8 cellular contexts compared by ENCODE assay signal in the genomic region with DNA sequence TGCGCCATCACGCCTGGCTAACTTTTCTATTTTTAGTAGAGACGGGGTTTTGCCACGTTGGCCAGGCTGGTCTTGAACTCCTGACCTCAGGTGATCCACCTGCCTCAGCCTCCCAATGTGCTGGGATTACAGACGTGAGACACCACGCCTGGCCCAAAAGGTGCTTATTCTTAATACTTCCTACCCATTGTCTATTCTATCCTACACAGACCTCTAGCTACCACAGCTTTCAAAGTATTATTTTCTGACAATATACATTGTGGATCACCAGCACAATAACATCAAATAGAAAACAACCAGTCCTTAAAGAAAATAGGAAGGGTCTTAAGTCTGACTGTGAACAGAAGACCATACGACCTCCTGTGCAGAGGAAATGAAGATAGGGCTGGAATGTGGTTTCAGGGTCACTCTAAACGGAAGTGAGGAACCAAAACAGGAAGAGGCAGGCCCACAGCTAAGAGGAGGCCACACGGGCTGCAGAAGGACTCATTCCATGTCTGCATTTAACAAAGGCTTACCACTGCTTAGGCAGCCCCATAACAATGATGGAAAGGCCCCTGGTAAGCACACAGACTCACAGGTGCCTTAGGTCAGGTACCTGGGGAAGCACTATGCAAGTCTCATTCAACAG.
DNase-seq lines count a peak whose midpoint lies in the region; ATAC-seq and FAIRE-seq lines count a peak whose summit lies in the region.
"Had no signal": no experiment of that assay in that cellular context is flagged by ENCODE, and none has a peak within 500 bp of the region (broad histone marks: within the 10 kb centered on the region; RNA-seq: fewer than 3 reads in every experiment).

No MANE protein-coding gene starts in this region.

- H3K27ac Mint-ChIP-seq in activated T-helper 2 cell treated with anti-CD3 and anti-CD28 coated beads, Interferon-gamma antibody, Interleukin-2, Interleukin-4, amounts not matched to agents 10 μg/mL and 5 μg/mL and 100 μg/mL, durations not matched to agents 14 hours and 24 hours and 36 hours = no peak overlapping the region
- peak overlapping the region; percentile 87 to 94 for H3K27ac Mint-ChIP-seq in natural killer cell treated with Interleukin-12 subunit alpha and Interleukin-12 subunit beta and Interleukin-15 and Interleukin-18, amount 100 ng/mL, for 72 hours
- H3K27ac Mint-ChIP-seq: nephron had no signal

- peaks cover 12% of the 10 kb centered on the region for H3K36me3 Mint-ChIP-seq in activated T-helper 2 cell treated with anti-CD3 and anti-CD28 coated beads, Interferon-gamma antibody, Interleukin-2, Interleukin-4, amounts not matched to agents 10 μg/mL and 5 μg/mL and 100 μg/mL, durations not matched to agents 14 hours and 24 hours and 36 hours (ENCODE audit: low read depth)
- no peaks in the 10 kb centered on the region for H3K36me3 Mint-ChIP-seq in natural killer cell treated with Interleukin-12 subunit alpha and Interleukin-12 subunit beta and Interleukin-15 and Interleukin-18, amount 100 ng/mL, for 72 hours

- H3K4me3 Mint-ChIP-seq in activated T-helper 2 cell treated with anti-CD3 and anti-CD28 coated beads, Interferon-gamma antibody, Interleukin-2, Interleukin-4, amounts not matched to agents 10 μg/mL and 5 μg/mL and 100 μg/mL, durations not matched to agents 14 hours and 24 hours and 36 hours (ENCODE audit: low read depth) = no peak overlapping the region
- peak overlapping the region; percentile 85 for H3K4me3 Mint-ChIP-seq in natural killer cell treated with Interleukin-12 subunit alpha and Interleukin-12 subunit beta and Interleukin-15 and Interleukin-18, amount 100 ng/mL, for 72 hours
- H3K4me3 Mint-ChIP-seq: nephron had no signal

- FAIRE-seq in GM19239 (lab: Jason Lieb, UNC) = peak; percentile 92

- no peaks in the 10 kb centered on the region for H3K27me3 Mint-ChIP-seq in activated T-helper 2 cell treated with anti-CD3 and anti-CD28 coated beads, Interferon-gamma antibody, Interleukin-2, Interleukin-4, amounts not matched to agents 10 μg/mL and 5 μg/mL and 100 μg/mL, durations not matched to agents 14 hours and 24 hours and 36 hours (ENCODE audit: low read depth)
- H3K27me3 Mint-ChIP-seq in natural killer cell treated with Interleukin-12 subunit alpha and Interleukin-12 subunit beta and Interleukin-15 and Interleukin-18, amount 100 ng/mL, for 72 hours = no peaks in the 10 kb centered on the region

- H3K4me1 Mint-ChIP-seq in activated T-helper 2 cell treated with anti-CD3 and anti-CD28 coated beads, Interferon-gamma antibody, Interleukin-2, Interleukin-4, amounts not matched to agents 10 μg/mL and 5 μg/mL and 100 μg/mL, durations not matched to agents 14 hours and 24 hours and 36 hours (ENCODE audit: low read depth) = peaks cover 23% of the 10 kb centered on the region
- H3K4me1 Mint-ChIP-seq in natural killer cell treated with Interleukin-12 subunit alpha and Interleukin-12 subunit beta and Interleukin-15 and Interleukin-18, amount 100 ng/mL, for 72 hours (ENCODE audit: low read depth in 2 of 2) = peaks cover 32 to 45% of the 10 kb centered on the region in 2 donors
- H3K4me1 Mint-ChIP-seq: nephron had no signal

- peak; percentile 21 for DNase-seq in GM19239 (ENCODE audit: insufficient read length, low spot score)
- DNase-seq in HT1080 (ENCODE audit: low read depth) = peak; percentile 55
- peak; percentile 13 for DNase-seq in activated T-helper 2 cell treated with anti-CD3 and anti-CD28 coated beads, Interferon-gamma antibody, Interleukin-2, Interleukin-4, amounts not matched to agents 10 μg/mL and 5 μg/mL and 100 μg/mL, durations not matched to agents 14 hours and 24 hours and 36 hours (ENCODE audit: low spot score)
- peak; percentile 75 for DNase-seq in natural killer cell treated with Interleukin-12 subunit alpha and Interleukin-12 subunit beta and Interleukin-15 and Interleukin-18, amount 100 ng/mL, for 72 hours (ENCODE audit: low spot score)
- DNase-seq in mucosa of gallbladder (ENCODE audit: low spot score) = no peak
- DNase-seq in NCI-H226 = no peak
- DNase-seq in activated effector memory CD4-positive, alpha-beta T cell treated with Interleukin-2 at 50 U/mL for 16 hours = no peak

- ATAC-seq in natural killer cell treated with Interleukin-12 subunit alpha and Interleukin-12 subunit beta and Interleukin-15 and Interleukin-18, amount 100 ng/mL, for 72 hours = peak; percentile 83 to 93

- H3K9me3 Mint-ChIP-seq in activated T-helper 2 cell treated with anti-CD3 and anti-CD28 coated beads, Interferon-gamma antibody, Interleukin-2, Interleukin-4, amounts not matched to agents 10 μg/mL and 5 μg/mL and 100 μg/mL, durations not matched to agents 14 hours and 24 hours and 36 hours = no peaks in the 10 kb centered on the region
- H3K9me3 Mint-ChIP-seq in natural killer cell treated with Interleukin-12 subunit alpha and Interleukin-12 subunit beta and Interleukin-15 and Interleukin-18, amount 100 ng/mL, for 72 hours = no peaks in the 10 kb centered on the region
- H3K9me3 Mint-ChIP-seq: nephron had no signal

- intact Hi-C loops in activated T-helper 2 cell treated with anti-CD3 and anti-CD28 coated beads, Interferon-gamma antibody, Interleukin-2, Interleukin-4, amounts not matched to agents 10 μg/mL and 5 μg/mL and 100 μg/mL, durations not matched to agents 14 hours and 24 hours and 36 hours (cut with micrococcal nuclease) = no loop called here

Comparison
In these comparisons a context has a peak if more than half of its experiments do, and no peak if none do; other contexts are left out.
1. DNase-seq: peak in GM19239 (single experiment), HT1080 (single experiment), activated T-helper 2 cell treated with anti-CD3 and anti-CD28 coated beads, Interferon-gamma antibody, Interleukin-2, Interleukin-4, amounts not matched to agents 10 μg/mL and 5 μg/mL and 100 μg/mL, durations not matched to agents 14 hours and 24 hours and 36 hours (single experiment) and natural killer cell treated with Interleukin-12 subunit alpha and Interleukin-12 subunit beta and Interleukin-15 and Interleukin-18, amount 100 ng/mL, for 72 hours (single experiment); none in mucosa of gallbladder (single experiment), NCI-H226 (single experiment) and activated effector memory CD4-positive, alpha-beta T cell treated with Interleukin-2 at 50 U/mL for 16 hours (single experiment).